ENCODE assay signal across 8 cellular contexts in the genomic region with DNA sequence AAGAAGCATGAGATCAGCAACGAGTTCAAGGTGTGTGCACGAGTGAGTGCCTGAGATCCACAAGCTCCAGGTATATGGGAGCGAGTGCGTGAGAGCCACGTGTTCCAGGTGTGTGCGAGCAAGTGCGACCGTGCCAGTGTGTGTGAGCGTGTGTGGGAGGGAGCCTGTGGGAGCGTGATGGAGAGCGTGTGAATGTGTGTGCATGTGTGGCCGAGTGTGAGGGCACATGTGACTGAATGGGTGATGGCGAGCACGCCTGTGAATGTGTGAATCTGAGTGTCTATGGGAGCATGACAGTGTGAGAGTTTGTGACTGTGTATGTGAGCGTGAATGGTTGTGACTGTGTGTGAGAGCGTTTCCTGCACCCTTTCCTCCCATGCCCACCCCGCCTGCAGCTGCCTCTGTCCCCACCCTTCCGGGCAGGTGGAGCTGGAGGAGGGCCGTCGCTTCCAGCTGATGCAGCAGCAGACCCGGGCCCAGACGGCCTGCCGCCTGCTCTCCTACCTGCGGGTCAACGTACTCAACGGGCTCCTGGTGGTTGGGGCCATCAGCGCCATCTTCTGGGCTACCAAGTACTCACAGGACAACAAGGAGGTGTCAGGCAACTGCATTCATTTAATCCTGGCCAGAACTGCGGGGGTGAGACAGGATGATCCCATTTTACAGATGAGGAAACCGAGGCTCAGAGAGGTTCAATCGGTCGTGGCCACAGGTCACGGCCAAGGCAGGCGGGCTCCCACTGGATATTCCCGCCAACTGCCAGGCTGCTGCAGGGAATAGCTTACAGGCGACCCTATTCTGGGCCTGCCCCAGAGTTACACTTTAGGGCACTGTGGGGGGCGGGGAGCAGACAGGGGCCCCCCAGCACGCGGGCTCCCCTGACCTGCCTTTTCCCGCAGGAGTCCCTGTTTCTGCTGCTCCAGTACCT. TPM values are rescaled to one million over a fixed set of nuclear protein-coding genes. Genes with fewer than 3 reads are reported as not detected.
A peak's percentile ranks its signal among the peaks of the same experiment; 100 is the strongest.
DNase-seq lines count a peak whose midpoint lies in the region; ATAC-seq and TF ChIP-seq lines count a peak whose summit lies in the region.

No MANE protein-coding gene starts in this region.

- CTCF ChIA-PET in CD8-positive, alpha-beta T cell (lab: Charles Lee) = interaction anchor here (0.7 to 12.3 kb wide), 14 partner anchors 10 to 200 kb away, joined by 3 to 200 read pairs (median 4); a partner anchor contains a TSS
- CTCF ChIA-PET in SK-N-SH (lab: Yijun Ruan, JAX) = interaction anchor here (0.6 to 6.3 kb wide), 21 partner anchors 9 to 333 kb away, joined by 3 to 73 read pairs (median 5); no protein-coding TSS in a partner anchor

- no peaks in the 10 kb centered on the region for H3K27me3 Mint-ChIP-seq in CD8-positive, alpha-beta T cell (ENCODE audit: low read depth)

- TF ChIP-seq CTCF in CD8-positive, alpha-beta T cell (IDR thresholded peaks at IDR 0.05) = peak; percentile 72
- TF ChIP-seq CTCF in SK-N-SH (IDR thresholded peaks at IDR 0.05) (peak; percentile 66), suprapubic skin (IDR thresholded peaks at IDR 0.05) (peak in 1 of 2 donors; percentile 48)

- H3K9me3 ChIP-seq in CD8-positive, alpha-beta T cell (ENCODE audit: low read length) = no peaks in the 10 kb centered on the region
- H3K9me3 ChIP-seq in SK-N-SH (no peaks in the 10 kb centered on the region), suprapubic skin (no peaks in the 10 kb centered on the region)

- peak overlapping the region; percentile 88 for H3K27ac Mint-ChIP-seq in CD8-positive, alpha-beta T cell

- H3K79me2 ChIP-seq in SK-N-SH (ENCODE audit: insufficient read depth) = no peaks in the 10 kb centered on the region

- 57% methylated on average over 28 of the region's 39 CpGs for WGBS in SK-N-SH (ENCODE audit: low lambda C conversion rate)
- 65% methylated on average over 28 of the region's 39 CpGs for WGBS in suprapubic skin

- no peak for TF ChIP-seq POLR2A in suprapubic skin (IDR thresholded peaks at IDR 0.05)

- peaks cover 50% of the 10 kb centered on the region for H3K36me3 Mint-ChIP-seq in CD8-positive, alpha-beta T cell

- H3K27me3 ChIP-seq in CD8-positive, alpha-beta T cell (ENCODE audit: insufficient read depth, low read length) = no peaks in the 10 kb centered on the region
- H3K27me3 ChIP-seq in SK-N-SH (ENCODE audit: insufficient read depth) = peaks cover 3% of the 10 kb centered on the region
- no peaks in the 10 kb centered on the region for H3K27me3 ChIP-seq in suprapubic skin

- POLR2A ChIA-PET in CD8-positive, alpha-beta T cell (lab: Charles Lee) = interaction anchor here (0.6 to 18.5 kb wide), 6 partner anchors 9 to 114 kb away, joined by 3 to 583 read pairs (median 6); a partner anchor contains a TSS
- POLR2A ChIA-PET in SK-N-SH (lab: Yijun Ruan, JAX) = no interaction called here

- TF ChIP-seq EP300 in SK-N-SH (IDR thresholded peaks at IDR 0.05; ENCODE audit: borderline replicate concordance in 1 of 2, low read depth in 1 of 2, low read length in 1 of 2) (no peak), suprapubic skin (IDR thresholded peaks at IDR 0.05) (no peak)

- H3K9me3 Mint-ChIP-seq in CD8-positive, alpha-beta T cell = no peaks in the 10 kb centered on the region

- no peak overlapping the region for H2AFZ ChIP-seq in SK-N-SH (ENCODE audit: low read depth)

- H3K36me3 ChIP-seq in CD8-positive, alpha-beta T cell (ENCODE audit: insufficient read depth, low read length) = peaks cover 28% of the 10 kb centered on the region
- no peaks in the 10 kb centered on the region for H3K36me3 ChIP-seq in SK-N-SH (replicated peaks in 1 of 2; ENCODE audit: control insufficient read depth in 1 of 2, insufficient read depth in 2 of 2, low read length in 1 of 2)
- H3K36me3 ChIP-seq in suprapubic skin = no peaks in the 10 kb centered on the region

- TF ChIP-seq RAD21 in SK-N-SH (IDR thresholded peaks at IDR 0.05; ENCODE audit: low read length) = peak; percentile 63

- peak overlapping the region; percentile 79 for H3K4me3 Mint-ChIP-seq in CD8-positive, alpha-beta T cell

- peak; percentile 29 for ATAC-seq in CD8-positive, alpha-beta T cell

- no peaks in the 10 kb centered on the region for H4K20me1 ChIP-seq in SK-N-SH (ENCODE audit: insufficient read depth)

- no peaks in the 10 kb centered on the region for H3F3A ChIP-seq in SK-N-SH (replicated peaks; ENCODE audit: insufficient read depth)

- peak; percentile 65 to 87 (median 79) for DNase-seq in CD8-positive, alpha-beta T cell
- DNase-seq in HuH-7.5 (ENCODE audit: low spot score) (peak; percentile 95), SK-N-SH (peak; percentile 84), iPS-NIHi7 (ENCODE audit: extremely low spot score) (peak; percentile 84), suprapubic skin (ENCODE audit: low spot score in 2 of 2) (no peak), OCI-M2 (lab: John Stamatoyannopoulos, UW; ENCODE audit: unreplicated experiment) (no peak)
- peak; percentile 72 for DNase-seq in activated naive CD4-positive, alpha-beta T cell treated with anti-CD3 and anti-CD28 coated beads, Interleukin-2, amount 50 U/mL, for 16 hours
- peak; percentile 58 for DNase-seq in stimulated activated CD8-positive, alpha-beta memory T cell treated with anti-CD3 and anti-CD28 coated beads, Interleukin-15, amount 100 ng/mL, for 1 hour (ENCODE audit: low read depth)

- H3K9ac ChIP-seq in SK-N-SH = no peak overlapping the region

- H3K27ac ChIP-seq in CD8-positive, alpha-beta T cell (ENCODE audit: low read depth, low read length) = peak overlapping the region; percentile 37
- H3K27ac ChIP-seq in SK-N-SH (ENCODE audit: low read depth in 2 of 2, low read length in 1 of 2) = no peak overlapping the region
- no peak overlapping the region for H3K27ac ChIP-seq in suprapubic skin

- intact Hi-C loops in CD8-positive, alpha-beta T cell (cut with DNase I, micrococcal nuclease) = loop anchor here (1.0 to 10.0 kb wide), 10 partner anchors 13 to 1399 kb away; a partner anchor contains a TSS

- no peak overlapping the region for H3K4me2 ChIP-seq in SK-N-SH

- peaks cover 74% of the 10 kb centered on the region for H3K4me1 ChIP-seq in CD8-positive, alpha-beta T cell (ENCODE audit: insufficient read depth, low read length)
- H3K4me1 ChIP-seq in SK-N-SH (ENCODE audit: control insufficient read depth in 1 of 2, insufficient read depth in 2 of 2, low read depth in 1 of 2, low read length in 1 of 2) (no peaks in the 10 kb centered on the region; a peak in 1 of 4 replicates), suprapubic skin (peaks cover 32% of the 10 kb centered on the region)

- peak overlapping the region; percentile 95 for H3K4me3 ChIP-seq in CD8-positive, alpha-beta T cell (ENCODE audit: low read depth, low read length)
- H3K4me3 ChIP-seq in SK-N-SH (ENCODE audit: low read depth in 2 of 2, low read length in 1 of 2) (no peak overlapping the region), suprapubic skin (no peak overlapping the region)

- peaks cover 72% of the 10 kb centered on the region for H3K4me1 Mint-ChIP-seq in CD8-positive, alpha-beta T cell (ENCODE audit: low read depth)

- H3K9me2 ChIP-seq in SK-N-SH = no peaks in the 10 kb centered on the region

TF ChIP-seq in SK-N-SH, 30 proteins besides CTCF, POLR2A, EP300 and RAD21:
- TF ChIP-seq SMC3 (IDR thresholded peaks at IDR 0.05; ENCODE audit: low read depth, low read length) = peak; percentile 52
- TF ChIP-seq, protein P1, sequence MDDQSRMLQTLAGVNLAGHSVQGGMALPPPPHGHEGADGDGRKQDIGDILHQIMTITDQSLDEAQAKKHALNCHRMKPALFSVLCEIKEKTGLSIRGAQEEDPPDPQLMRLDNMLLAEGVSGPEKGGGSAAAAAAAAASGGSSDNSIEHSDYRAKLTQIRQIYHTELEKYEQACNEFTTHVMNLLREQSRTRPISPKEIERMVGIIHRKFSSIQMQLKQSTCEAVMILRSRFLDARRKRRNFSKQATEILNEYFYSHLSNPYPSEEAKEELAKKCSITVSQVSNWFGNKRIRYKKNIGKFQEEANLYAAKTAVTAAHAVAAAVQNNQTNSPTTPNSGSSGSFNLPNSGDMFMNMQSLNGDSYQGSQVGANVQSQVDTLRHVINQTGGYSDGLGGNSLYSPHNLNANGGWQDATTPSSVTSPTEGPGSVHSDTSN (IDR thresholded peaks at IDR 0.05) = no peak

RNA-seq across cellular contexts. Expression of a gene that starts 3.7 kb away (rescaled TPM):
- total RNA-seq in CD8-positive, alpha-beta T cell = 100 to 1,000 TPM; 312 to 315 TPM
- 0.15 and 0.18 TPM in 2 replicates for polyA plus RNA-seq in SK-N-SH (2012; rRNA removed)
- 0.01 TPM in 1 of 2 replicates, not detected in the other for polyA plus RNA-seq in SK-N-SH (2012; cell fraction: cytosol; rRNA removed)
- polyA plus RNA-seq in SK-N-SH (2012; cell fraction: nucleus; rRNA removed) = 0.04 and 0.11 TPM in 2 replicates
- 1 to 10 TPM in 2 of 4 donors, under 1 TPM in 2; 0.36 to 6.4 (median 1.8) TPM for total RNA-seq in suprapubic skin

RNA-seq across cellular contexts. Expression of a gene that starts 5.7 kb away (rescaled TPM):
- 100 to 1,000 TPM; 518 to 535 TPM for total RNA-seq in CD8-positive, alpha-beta T cell
- 3.8 and 5.5 TPM in 2 replicates for polyA plus RNA-seq in SK-N-SH (2012; rRNA removed)
- polyA plus RNA-seq in SK-N-SH (2012; cell fraction: cytosol; rRNA removed) = 1.9 and 2.8 TPM in 2 replicates
- 15.2 and 17.5 TPM in 2 replicates for polyA plus RNA-seq in SK-N-SH (2012; cell fraction: nucleus; rRNA removed)
- 10 to 100 TPM; 27.9 to 48.8 (median 32.0) TPM for total RNA-seq in suprapubic skin

RNA-seq across cellular contexts. Expression of a gene that starts 11.9 kb away (rescaled TPM):
- total RNA-seq in CD8-positive, alpha-beta T cell = not detected
- not detected in 2 replicates for polyA plus RNA-seq in SK-N-SH (2012; rRNA removed)
- polyA plus RNA-seq in SK-N-SH (2012; cell fraction: cytosol; rRNA removed) = not detected in 2 replicates
- polyA plus RNA-seq in SK-N-SH (2012; cell fraction: nucleus; rRNA removed) = not detected in 2 replicates
- total RNA-seq in suprapubic skin = 1 to 10 TPM in 3 of 4 donors, not detected in 1; 1.4 to 2.7 (median 2.1) TPM

RNA-seq across cellular contexts. Expression of a gene that starts 34.1 kb away (rescaled TPM):
- 10 to 100 TPM; 36.4 to 36.7 TPM for total RNA-seq in CD8-positive, alpha-beta T cell
- 160 and 181 TPM in 2 replicates for polyA plus RNA-seq in SK-N-SH (2012; rRNA removed)
- polyA plus RNA-seq in SK-N-SH (2012; cell fraction: cytosol; rRNA removed) = 76.9 and 109 TPM in 2 replicates
- polyA plus RNA-seq in SK-N-SH (2012; cell fraction: nucleus; rRNA removed) = 103 and 110 TPM in 2 replicates
- total RNA-seq in suprapubic skin = 100 to 1,000 TPM; 127 to 139 (median 133) TPM

RNA-seq across cellular contexts. Expression of a gene that starts 52.6 kb away (rescaled TPM):
- total RNA-seq in CD8-positive, alpha-beta T cell = 1 to 10 TPM in 1 of 2 experiments, under 1 TPM in 1; 0.76 to 1.1 TPM
- polyA plus RNA-seq in SK-N-SH (2012; rRNA removed) = 70.7 and 112 TPM in 2 replicates
- 42.3 and 61.2 TPM in 2 replicates for polyA plus RNA-seq in SK-N-SH (2012; cell fraction: cytosol; rRNA removed)
- 46.5 and 61.3 TPM in 2 replicates for polyA plus RNA-seq in SK-N-SH (2012; cell fraction: nucleus; rRNA removed)
- 1 to 10 TPM; 1.0 to 9.1 (median 7.0) TPM for total RNA-seq in suprapubic skin

Comparison
In these comparisons a context has a peak if more than half of its experiments do, and no peak if none do; other contexts are left out.
1. DNase-seq: peak in CD8-positive, alpha-beta T cell (7 of 7), HuH-7.5 (single experiment), SK-N-SH (single experiment), activated naive CD4-positive, alpha-beta T cell treated with anti-CD3 and anti-CD28 coated beads, Interleukin-2, amount 50 U/mL, for 16 hours (single experiment), iPS-NIHi7 (single experiment) and stimulated activated CD8-positive, alpha-beta memory T cell treated with anti-CD3 and anti-CD28 coated beads, Interleukin-15, amount 100 ng/mL, for 1 hour (single experiment); none in suprapubic skin (0 of 2) and OCI-M2 (single experiment).
2. RNA of a gene that starts 3.7 kb away (total RNA-seq): 312 to 315 TPM in CD8-positive, alpha-beta T cell; 0.36 to 6.4 TPM in suprapubic skin; every median in the first group is over 10 times any median in the second.
3. RNA of a gene that starts 5.7 kb away (total RNA-seq): 518 to 535 TPM in CD8-positive, alpha-beta T cell; 27.9 to 48.8 TPM in suprapubic skin; every median in the first group is over 10 times any median in the second.